ENCODE assay signal across 8 cellular contexts in the genomic region with DNA sequence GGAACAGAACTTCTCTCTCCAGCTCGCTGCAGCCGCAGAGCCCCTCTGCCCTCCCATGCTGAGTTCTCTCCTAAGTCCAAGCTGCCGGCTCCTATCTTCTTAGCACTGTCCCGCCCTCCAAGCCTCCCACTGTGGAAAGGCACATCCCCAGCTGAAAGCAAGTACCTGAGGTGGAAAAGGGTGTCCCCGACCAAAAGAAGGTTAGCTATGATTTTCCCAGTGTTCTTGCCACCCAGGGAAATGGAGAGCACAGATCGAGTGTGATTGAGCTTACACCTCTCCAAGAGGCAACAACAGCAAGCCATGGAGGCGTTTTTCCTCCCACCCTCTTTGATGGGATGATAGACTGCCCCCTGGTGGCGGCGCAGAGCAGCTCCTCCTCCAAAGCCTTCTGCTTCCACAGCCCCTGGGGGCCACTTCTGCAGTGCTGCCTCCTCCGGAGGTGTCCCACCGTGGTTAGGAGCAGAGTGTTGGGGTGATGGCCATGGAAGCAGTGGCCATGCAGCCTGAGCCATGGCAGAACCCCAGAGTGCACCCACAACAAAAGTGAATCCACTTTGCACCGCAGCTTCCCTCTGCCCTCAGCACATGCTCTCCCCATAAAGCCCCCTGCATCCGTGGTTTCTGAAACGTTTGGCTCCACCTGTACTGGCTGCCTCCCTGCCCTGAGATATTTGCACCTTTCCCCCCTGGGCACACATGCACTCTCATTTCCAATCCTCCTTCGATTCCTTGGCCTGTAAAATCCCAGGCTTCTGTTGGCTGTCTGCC.
DNase-seq lines count a peak whose midpoint lies in the region; ATAC-seq and TF ChIP-seq lines count a peak whose summit lies in the region.

No MANE protein-coding gene starts in this region.

- TF ChIP-seq CTCF in LNCAP (IDR thresholded peaks at IDR 0.05), result peak; percentile 98
- peak; percentile 43 to 82 (median 64) for TF ChIP-seq CTCF in body of pancreas (IDR thresholded peaks at IDR 0.05)
- TF ChIP-seq CTCF in left lung (IDR thresholded peaks at IDR 0.05), result peak; percentile 71 to 75

- CTCF ChIA-PET in CD8-positive, alpha-beta memory T cell (lab: Charles Lee), result interaction anchor here (0.9 to 1.4 kb wide), 4 partner anchors 10 to 283 kb away, joined by 3 to 6 read pairs (median 4); no protein-coding TSS in a partner anchor

- no peaks in the 10 kb centered on the region for H3K9me3 Mint-ChIP-seq in CD8-positive, alpha-beta memory T cell

- POLR2A ChIA-PET in CD8-positive, alpha-beta memory T cell (lab: Charles Lee), result no interaction called here

- H3K4me1 ChIP-seq in CD8-positive, alpha-beta memory T cell (ENCODE audit: insufficient read depth, low read length), result no peaks in the 10 kb centered on the region
- peaks cover 9% of the 10 kb centered on the region for H3K4me1 ChIP-seq in body of pancreas
- H3K4me1 ChIP-seq in left lung, result no peaks in the 10 kb centered on the region

- peaks cover 0 to 15% of the 10 kb centered on the region in 2 donors for H3K27me3 Mint-ChIP-seq in CD8-positive, alpha-beta memory T cell

- no peaks in the 10 kb centered on the region for H3K4me1 Mint-ChIP-seq in CD8-positive, alpha-beta memory T cell

- intact Hi-C loops in body of pancreas (cut with DNase I), result no loop called here
- intact Hi-C loops in left lung (cut with DNase I), result no loop called here

- WGBS in body of pancreas, 2 donors, result 45 to 65% methylated on average over 10 to 15 of the region's 15 CpGs

- H3K27me3 ChIP-seq in CD8-positive, alpha-beta memory T cell (ENCODE audit: insufficient read depth, low read length, poor library complexity, severe bottlenecking), result no peaks in the 10 kb centered on the region
- H3K27me3 ChIP-seq in body of pancreas (no peaks in the 10 kb centered on the region), left lung (peaks cover 0 to 8% of the 10 kb centered on the region in 2 donors)

- ATAC-seq in GM21360 (IDR thresholded peaks at IDR 0.05; ENCODE audit: unreplicated experiment) (peak; percentile 63), body of pancreas (peak; percentile 69), left lung (peak; percentile 78), GM18867 (IDR thresholded peaks at IDR 0.05; ENCODE audit: unreplicated experiment) (no peak)

- no peak for TF ChIP-seq POLR2A in body of pancreas (IDR thresholded peaks at IDR 0.05)

- peak in 4 of 5 donors; percentile 15 to 61 (median 30) for DNase-seq in CD8-positive, alpha-beta memory T cell
- peak; percentile 6 for DNase-seq in T-helper 22 cell (ENCODE audit: low read depth)
- peak; percentile 25 to 46 (median 29) for DNase-seq in body of pancreas
- peak; percentile 44 to 83 for DNase-seq in left lung
- DNase-seq in stimulated activated CD8-positive, alpha-beta memory T cell treated with anti-CD3 and anti-CD28 coated beads, Interleukin-15, amount 100 ng/mL, for 24 hours (ENCODE audit: low read depth), result peak; percentile 18

- H3K4me3 ChIP-seq in CD8-positive, alpha-beta memory T cell (ENCODE audit: low read length), result no peak overlapping the region
- H3K4me3 ChIP-seq in body of pancreas (no peak overlapping the region), left lung (no peak overlapping the region)

- H3K36me3 Mint-ChIP-seq in CD8-positive, alpha-beta memory T cell, result no peaks in the 10 kb centered on the region

- no peak overlapping the region for H3K4me3 Mint-ChIP-seq in CD8-positive, alpha-beta memory T cell

- no peaks in the 10 kb centered on the region for H3K36me3 ChIP-seq in CD8-positive, alpha-beta memory T cell (ENCODE audit: insufficient read depth, low read length)
- no peaks in the 10 kb centered on the region for H3K36me3 ChIP-seq in body of pancreas (replicated peaks in 1 of 2; ENCODE audit: insufficient read depth in 1 of 2, low read depth in 2 of 2)
- H3K36me3 ChIP-seq in left lung, result no peaks in the 10 kb centered on the region

- no peak overlapping the region for H3K27ac ChIP-seq in CD8-positive, alpha-beta memory T cell (ENCODE audit: low read depth, low read length)
- H3K27ac ChIP-seq in body of pancreas (no peak overlapping the region), left lung (no peak overlapping the region)

- peak overlapping the region in 1 of 8 donors; percentile 65 for H3K27ac Mint-ChIP-seq in CD8-positive, alpha-beta memory T cell

- H3K9me3 ChIP-seq in CD8-positive, alpha-beta memory T cell (ENCODE audit: low read length), result no peaks in the 10 kb centered on the region
- no peaks in the 10 kb centered on the region for H3K9me3 ChIP-seq in body of pancreas
- no peaks in the 10 kb centered on the region for H3K9me3 ChIP-seq in left lung

Comparison
In these comparisons a context has a peak if more than half of its experiments do, and no peak if none do; other contexts are left out.
1. DNase-seq: peak in every context shown above with its lines; median percentile 64 in left lung; 30 in CD8-positive, alpha-beta memory T cell; 29 in body of pancreas; 18 in stimulated activated CD8-positive, alpha-beta memory T cell treated with anti-CD3 and anti-CD28 coated beads, Interleukin-15, amount 100 ng/mL, for 24 hours; 6 in T-helper 22 cell.